Comparison of ENCODE assay signal across 10 cellular contexts in the genomic region with DNA sequence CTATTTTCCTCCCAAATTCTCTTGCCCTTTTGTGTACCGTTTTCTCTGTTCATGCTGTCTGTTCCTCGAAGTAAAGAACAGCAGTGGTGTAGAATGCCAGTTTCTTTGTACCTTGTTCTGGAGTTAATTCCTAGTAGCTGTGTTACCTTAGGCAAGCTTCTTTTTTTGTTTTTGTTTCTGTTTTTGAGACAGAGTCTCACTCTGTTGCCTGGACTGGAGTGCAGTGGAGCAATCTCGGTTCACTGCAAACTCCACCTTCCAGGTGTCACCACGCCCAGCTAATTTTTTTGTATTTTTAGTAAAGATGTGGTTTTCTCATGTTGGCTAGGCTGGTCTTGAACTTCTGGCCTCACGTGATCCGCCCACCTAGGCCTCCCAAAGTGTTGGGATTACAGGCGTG.
"Had no signal": no experiment of that assay in that cellular context is flagged by ENCODE, and none has a peak within 500 bp of the region (broad histone marks: within the 10 kb centered on the region; RNA-seq: fewer than 3 reads in every experiment).

No MANE protein-coding gene starts in this region.

- H3K9ac ChIP-seq: GM23248, KMS-11 had no signal

- DNase-seq: GM23248, GOT3, H7, HFFc6, KBM-7 had no signal

- H3K36me3 ChIP-seq: HAP-1 had no signal

- H3K27ac ChIP-seq: GM23248, HL-60, KMS-11 had no signal

- H3K4me3 ChIP-seq: GM23248, HAP-1 had no signal

- ATAC-seq: HCT116, HepG2 had no signal

- FAIRE-seq: HepG2 had no signal

- H3K4me1 ChIP-seq: HAP-1 had no signal

- H3K4me2 ChIP-seq: KMS-11 had no signal

- H2AFZ ChIP-seq: GM23248 had no signal

- H3K9me3 ChIP-seq: HAP-1 had no signal
